ENCODE assay signal across 24 cellular contexts in genomic region chr2:15807418-15808220, GRCh38.
"Had no signal": no experiment of that assay in that cellular context is flagged by ENCODE, and none has a peak within 500 bp of the region (broad histone marks: within the 10 kb centered on the region; RNA-seq: fewer than 3 reads in every experiment).

No MANE protein-coding gene starts in this region.

- H3K27ac Mint-ChIP-seq: endodermal cell; immature natural killer cell; naive thymus-derived CD8-positive, alpha-beta T cell; stimulated activated effector memory CD8-positive, alpha-beta T cell treated with anti-CD3 and anti-CD28 coated beads, Interleukin-12 subunit alpha, Interleukin-12 subunit beta, amount 100 ng/mL, for 72 hours; type B pancreatic cell had no signal

- DNase-seq: central memory CD4-positive, alpha-beta T cell; dorsolateral prefrontal cortex; effector CD4-positive, alpha-beta T cell; esophagus squamous epithelium; foreskin melanocyte; hypothalamus; immature natural killer cell; islet precursor cell; kidney glomerular epithelial cell; naive thymus-derived CD8-positive, alpha-beta T cell; nucleus accumbens; sigmoid colon; stimulated activated CD4-positive, alpha-beta T cell treated with anti-CD3 and anti-CD28 coated beads, Interleukin-2, amount 100 ng/mL, for 24 hours; stimulated activated CD4-positive, alpha-beta T cell treated with anti-CD3 and anti-CD28 coated beads, Interleukin-4, amount 100 ng/mL, for 24 hours; stimulated activated naive CD4-positive, alpha-beta T cell treated with Interleukin-2 at 50 U/mL for 16 hours; stomach; thyroid gland had no signal

- H3K36me3 ChIP-seq: esophagus squamous epithelium, prostate gland, right atrium auricular region, sigmoid colon, stomach, thyroid gland had no signal

- H3K36me3 Mint-ChIP-seq: immature natural killer cell; naive thymus-derived CD8-positive, alpha-beta T cell; stimulated activated effector memory CD8-positive, alpha-beta T cell treated with anti-CD3 and anti-CD28 coated beads, Interleukin-12 subunit alpha, Interleukin-12 subunit beta, amount 100 ng/mL, for 72 hours; type B pancreatic cell had no signal

- H3K9me3 ChIP-seq: esophagus squamous epithelium, prostate gland, right atrium auricular region, sigmoid colon, stomach, thyroid gland had no signal

- ATAC-seq: left lobe of liver; naive thymus-derived CD8-positive, alpha-beta T cell; stimulated activated effector memory CD8-positive, alpha-beta T cell treated with anti-CD3 and anti-CD28 coated beads, Interleukin-12 subunit alpha, Interleukin-12 subunit beta, amount 100 ng/mL, for 72 hours had no signal

- H3K4me1 Mint-ChIP-seq: immature natural killer cell; naive thymus-derived CD8-positive, alpha-beta T cell; stimulated activated effector memory CD8-positive, alpha-beta T cell treated with anti-CD3 and anti-CD28 coated beads, Interleukin-12 subunit alpha, Interleukin-12 subunit beta, amount 100 ng/mL, for 72 hours had no signal

- H3K4me3 ChIP-seq: dorsolateral prefrontal cortex, esophagus squamous epithelium, lung, prostate gland, right atrium auricular region, sigmoid colon, stomach, thyroid gland had no signal

- H3K9me3 Mint-ChIP-seq: endodermal cell; stimulated activated effector memory CD8-positive, alpha-beta T cell treated with anti-CD3 and anti-CD28 coated beads, Interleukin-12 subunit alpha, Interleukin-12 subunit beta, amount 100 ng/mL, for 72 hours; type B pancreatic cell had no signal

- H3K27ac ChIP-seq: dorsolateral prefrontal cortex, esophagus squamous epithelium, prostate gland, right atrium auricular region, sigmoid colon, stomach, thyroid gland had no signal

- H3K4me3 Mint-ChIP-seq: endodermal cell; immature natural killer cell; naive thymus-derived CD8-positive, alpha-beta T cell; stimulated activated effector memory CD8-positive, alpha-beta T cell treated with anti-CD3 and anti-CD28 coated beads, Interleukin-12 subunit alpha, Interleukin-12 subunit beta, amount 100 ng/mL, for 72 hours; type B pancreatic cell had no signal
